Comparison of ENCODE assay signal across 23 cellular contexts in the genomic region with DNA sequence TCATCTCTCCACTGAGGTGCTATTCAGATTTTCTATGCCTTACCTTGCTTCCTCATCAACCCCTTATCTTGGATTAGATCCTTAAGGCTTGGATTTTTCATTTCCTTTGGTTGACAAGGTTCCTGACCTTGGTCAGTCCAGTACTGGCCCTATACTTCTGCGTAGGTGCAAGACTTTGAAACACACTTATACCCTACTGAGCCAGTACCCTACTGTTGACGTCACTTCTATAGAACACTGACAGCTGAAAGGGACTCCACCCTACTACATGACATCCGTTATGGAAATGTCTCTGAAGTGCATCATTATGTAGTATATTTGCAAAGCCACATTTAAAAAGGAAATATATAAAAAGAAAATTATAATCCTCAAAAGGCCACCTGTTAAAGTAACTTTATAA. TPM values are rescaled to one million over a fixed set of nuclear protein-coding genes. Genes with fewer than 3 reads are reported as not detected.
DNase-seq lines count a peak whose midpoint lies in the region; ATAC-seq, FAIRE-seq and TF ChIP-seq lines count a peak whose summit lies in the region.
"Had no signal": no experiment of that assay in that cellular context is flagged by ENCODE, and none has a peak within 500 bp of the region (broad histone marks: within the 10 kb centered on the region; RNA-seq: fewer than 3 reads in every experiment).

No MANE protein-coding gene starts in this region.

- peak overlapping the region; percentile 13 for H3K27ac Mint-ChIP-seq in type B pancreatic cell
- H3K27ac Mint-ChIP-seq: B cell; CD4-positive, CD25-positive, alpha-beta regulatory T cell; CD8-positive, alpha-beta T cell had no signal

- CTCF ChIA-PET in HEK293 (lab: Yijun Ruan, JAX) (interaction anchor here (1.7 kb wide), 1 partner anchor 10 kb away, joined by 7 read pairs; no protein-coding TSS in a partner anchor), RWPE1 (lab: Yijun Ruan, JAX) (no interaction called here)

- H3K4me1 Mint-ChIP-seq in type B pancreatic cell (ENCODE audit: unreplicated experiment), result peaks cover 9% of the 10 kb centered on the region
- H3K4me1 Mint-ChIP-seq: B cell; CD4-positive, CD25-positive, alpha-beta regulatory T cell had no signal

- POLR2A ChIA-PET in HEK293 (lab: Yijun Ruan, JAX), result interaction anchor here (0.7 kb wide), 1 partner anchor 11 kb away, joined by 3 read pairs; no protein-coding TSS in a partner anchor
- POLR2A ChIA-PET in RWPE1 (lab: Yijun Ruan, JAX; ENCODE audit: low non-redundant PET), result no interaction called here

- H3K27me3 ChIP-seq in bronchial epithelial cell (ENCODE audit: control insufficient read depth, insufficient read depth, low read length), result no peaks in the 10 kb centered on the region

- no peaks in the 10 kb centered on the region for H3K9me3 ChIP-seq in HEK293 (ENCODE audit: control insufficient read depth, insufficient read depth, low read depth, low read length)
- H3K9me3 ChIP-seq: Caco-2 had no signal

- no peak for ATAC-seq in GM21737 (IDR thresholded peaks at IDR 0.05; ENCODE audit: unreplicated experiment)
- ATAC-seq: CD8-positive, alpha-beta T cell had no signal

- H3K27me3 Mint-ChIP-seq in type B pancreatic cell, result no peaks in the 10 kb centered on the region
- H3K27me3 Mint-ChIP-seq: B cell; CD4-positive, CD25-positive, alpha-beta regulatory T cell had no signal

- no peak overlapping the region for H3K4me3 Mint-ChIP-seq in type B pancreatic cell
- H3K4me3 Mint-ChIP-seq: B cell; CD4-positive, CD25-positive, alpha-beta regulatory T cell; CD8-positive, alpha-beta T cell had no signal

- FAIRE-seq in bronchial epithelial cell (lab: Jason Lieb, UNC), result peak; percentile 50
- FAIRE-seq: A204.1, G401.6, H1 had no signal

- H3K4me1 ChIP-seq in HEK293 (ENCODE audit: control insufficient read depth, insufficient read depth, low read length), result no peaks in the 10 kb centered on the region
- H3K4me1 ChIP-seq: Caco-2 had no signal

- TF ChIP-seq CTCF in HEK293 (tag by site-specific recombination; IDR thresholded peaks at IDR 0.05), result no peak
- no peak for TF ChIP-seq CTCF in bronchial epithelial cell (IDR thresholded peaks at IDR 0.05; ENCODE audit: insufficient read depth, low read length, severe bottlenecking)
- no peak for TF ChIP-seq CTCF in type B pancreatic cell (conservative IDR thresholded peaks at IDR 0.05)
- no peak for TF ChIP-seq CTCF in RWPE1 (conservative IDR thresholded peaks at IDR 0.05; ENCODE audit: low read depth)

- H3K27ac ChIP-seq in HEK293 (ENCODE audit: extremely low read depth, low read depth, low read length) (no peak overlapping the region), RWPE1 (no peak overlapping the region)
- H3K27ac ChIP-seq: 22Rv1, BLaER1, C4-2B, GM23248 had no signal

- H3K36me3 ChIP-seq in HEK293 (ENCODE audit: control insufficient read depth in 2 of 2, insufficient read depth in 1 of 2, low read length in 2 of 2) (no peaks in the 10 kb centered on the region), bronchial epithelial cell (ENCODE audit: control insufficient read depth, insufficient read depth, low read length) (no peaks in the 10 kb centered on the region)
- H3K36me3 ChIP-seq: BLaER1 had no signal

- H3K4me3 ChIP-seq in HEK293 (ENCODE audit: low read depth, low read length), result no peak overlapping the region
- no peak overlapping the region for H3K4me3 ChIP-seq in bronchial epithelial cell (ENCODE audit: low read depth, low read length)
- H3K4me3 ChIP-seq: BLaER1, GM23248 had no signal

- peaks cover 5% of the 10 kb centered on the region for H3K9me3 Mint-ChIP-seq in type B pancreatic cell
- H3K9me3 Mint-ChIP-seq: CD8-positive, alpha-beta T cell had no signal

- DNase-seq in NCI-H748 (lab: John Stamatoyannopoulos, UW; ENCODE audit: unreplicated experiment) (peak; percentile 23), NCI-H748 treated with DMSO at 0.1 percent for 48 hours (lab: John Stamatoyannopoulos, UW) (no peak), bronchial epithelial cell (ENCODE audit: low read depth) (no peak), type B pancreatic cell (ENCODE audit: extremely low spot score, unreplicated experiment) (no peak), RWPE1 (ENCODE audit: low spot score) (no peak)
- DNase-seq in stimulated activated CD4-positive, alpha-beta T cell treated with anti-CD3 and anti-CD28 coated beads, Interleukin-2, amount 100 ng/mL, for 48 hours, result no peak
- DNase-seq: Caco-2; CD4-positive, CD25-positive, alpha-beta regulatory T cell; CD8-positive, alpha-beta T cell; DMS153; DND-41; GM23248; H7; HCEC 1CT had no signal

- peaks cover 5% of the 10 kb centered on the region for H3K36me3 Mint-ChIP-seq in type B pancreatic cell
- H3K36me3 Mint-ChIP-seq: CD4-positive, CD25-positive, alpha-beta regulatory T cell; CD8-positive, alpha-beta T cell had no signal

TF ChIP-seq in HEK293, 187 proteins besides CTCF, POLR2A, EP300 and RAD21:
- TF ChIP-seq ZNF274 (IDR thresholded peaks at IDR 0.05; ENCODE audit: low read length) (no peak), ZNF274 (tag by site-specific recombination; IDR thresholded peaks at IDR 0.05; ENCODE audit: borderline replicate concordance) (no peak), ATF2 (tag by site-specific recombination; IDR thresholded peaks at IDR 0.05; ENCODE audit: low read depth) (peak; percentile 24; the same call in 1 of the 2 replicates)

RNA-seq across cellular contexts. Expression of gene PLS3, which starts 12.0 kb away (rescaled TPM):
- total RNA-seq in bronchial epithelial cell (204 and 241 TPM in 2 replicates), type B pancreatic cell (ENCODE audit: low replicate concordance) (197 and 481 TPM in 2 replicates)
- total RNA-seq: B cell; CD8-positive, alpha-beta T cell had no signal
